Comparison of ENCODE assay signal across 18 cellular contexts in genomic region chr12:112176321-112177010, GRCh38. TPM values are rescaled to one million over a fixed set of nuclear protein-coding genes. Genes with fewer than 3 reads are reported as not detected.
DNase-seq lines count a peak whose midpoint lies in the region; ATAC-seq and TF ChIP-seq lines count a peak whose summit lies in the region.
"Had no signal": no experiment of that assay in that cellular context is flagged by ENCODE, and none has a peak within 500 bp of the region (broad histone marks: within the 10 kb centered on the region; RNA-seq: fewer than 3 reads in every experiment).

No MANE protein-coding gene starts in this region.

- H3K4me1 ChIP-seq in spleen = no peaks in the 10 kb centered on the region
- H3K4me1 ChIP-seq: BLaER1, Peyer's patch had no signal

- no peak for DNase-seq in activated CD4-positive, alpha-beta T cell treated with anti-CD3 and anti-CD28 coated beads, Interleukin-2, amount 10 ng/mL, durations not matched to agents 24 days and 14 days
- no peak for DNase-seq in activated CD4-positive, alpha-beta T cell treated with anti-CD3 and anti-CD28 coated beads, Interleukin-2, amount 10 ng/mL, durations not matched to agents 7 days and 5 days
- no peak for DNase-seq in activated naive CD8-positive, alpha-beta T cell treated with anti-CD3 and anti-CD28 coated beads, Interleukin-2, amount 10 ng/mL, durations not matched to agents 7 days and 5 days
- DNase-seq in mesenteric fat pad (ENCODE audit: low spot score) (peak; percentile 33), spleen (peak; percentile 54), NCI-H2029 treated with DMSO at 0.1 percent for 48 hours (lab: John Stamatoyannopoulos, UW) (no peak), GM10248 (ENCODE audit: extremely low spot score) (no peak)
- DNase-seq: COR-L47, DMS153, NCI-H1436, NCI-H2081, NCI-H524 had no signal

- H3K36me3 ChIP-seq in spleen = peaks cover 0 to 100% (median 78%) of the 10 kb centered on the region in 6 donors

- H3K27ac Mint-ChIP-seq in activated CD4-positive, alpha-beta T cell treated with anti-CD3 and anti-CD28 coated beads, Interleukin-2, amount 10 ng/mL, durations not matched to agents 24 days and 14 days = peak overlapping the region; percentile 29
- H3K27ac Mint-ChIP-seq in activated CD4-positive, alpha-beta T cell treated with anti-CD3 and anti-CD28 coated beads, Interleukin-2, amount 10 ng/mL, durations not matched to agents 7 days and 5 days = no peak overlapping the region
- peak overlapping the region; percentile 32 for H3K27ac Mint-ChIP-seq in activated naive CD8-positive, alpha-beta T cell treated with anti-CD3 and anti-CD28 coated beads, Interleukin-2, amount 10 ng/mL, durations not matched to agents 7 days and 5 days
- H3K27ac Mint-ChIP-seq: IgD-negative memory B cell had no signal

- 86 to 94% (median 90%) methylated on average over 11 of the region's 11 CpGs for WGBS in spleen, 5 donors

- no peak overlapping the region for H3K4me3 Mint-ChIP-seq in activated CD4-positive, alpha-beta T cell treated with anti-CD3 and anti-CD28 coated beads, Interleukin-2, amount 10 ng/mL, durations not matched to agents 24 days and 14 days
- H3K4me3 Mint-ChIP-seq in activated CD4-positive, alpha-beta T cell treated with anti-CD3 and anti-CD28 coated beads, Interleukin-2, amount 10 ng/mL, durations not matched to agents 7 days and 5 days = no peak overlapping the region
- H3K4me3 Mint-ChIP-seq in activated naive CD8-positive, alpha-beta T cell treated with anti-CD3 and anti-CD28 coated beads, Interleukin-2, amount 10 ng/mL, durations not matched to agents 7 days and 5 days = no peak overlapping the region
- H3K4me3 Mint-ChIP-seq: IgD-negative memory B cell had no signal

- no peak overlapping the region for H3K27ac ChIP-seq in spleen
- H3K27ac ChIP-seq: 22Rv1, BLaER1, Peyer's patch had no signal

- ATAC-seq in activated naive CD8-positive, alpha-beta T cell treated with anti-CD3 and anti-CD28 coated beads, Interleukin-2, amount 10 ng/mL, durations not matched to agents 7 days and 5 days (ENCODE audit: low read depth) = no peak
- ATAC-seq in GM18511 (IDR thresholded peaks at IDR 0.05; ENCODE audit: unreplicated experiment) = no peak
- ATAC-seq: GM12878 had no signal

- peaks cover 30% of the 10 kb centered on the region for H3K36me3 Mint-ChIP-seq in activated CD4-positive, alpha-beta T cell treated with anti-CD3 and anti-CD28 coated beads, Interleukin-2, amount 10 ng/mL, durations not matched to agents 24 days and 14 days (ENCODE audit: low read depth)
- peaks cover 20% of the 10 kb centered on the region for H3K36me3 Mint-ChIP-seq in activated CD4-positive, alpha-beta T cell treated with anti-CD3 and anti-CD28 coated beads, Interleukin-2, amount 10 ng/mL, durations not matched to agents 7 days and 5 days (ENCODE audit: low read depth)
- H3K36me3 Mint-ChIP-seq in activated naive CD8-positive, alpha-beta T cell treated with anti-CD3 and anti-CD28 coated beads, Interleukin-2, amount 10 ng/mL, durations not matched to agents 7 days and 5 days = peaks cover 15% of the 10 kb centered on the region

- no peak overlapping the region for H3K4me3 ChIP-seq in spleen
- H3K4me3 ChIP-seq: BLaER1, GM12878, Peyer's patch had no signal

- no peaks in the 10 kb centered on the region for H3K27me3 ChIP-seq in spleen (replicated peaks in 1 of 7)
- H3K27me3 ChIP-seq: BLaER1, Peyer's patch had no signal

- no peaks in the 10 kb centered on the region for H3K27me3 Mint-ChIP-seq in activated CD4-positive, alpha-beta T cell treated with anti-CD3 and anti-CD28 coated beads, Interleukin-2, amount 10 ng/mL, durations not matched to agents 24 days and 14 days
- H3K27me3 Mint-ChIP-seq in activated CD4-positive, alpha-beta T cell treated with anti-CD3 and anti-CD28 coated beads, Interleukin-2, amount 10 ng/mL, durations not matched to agents 7 days and 5 days = no peaks in the 10 kb centered on the region
- no peaks in the 10 kb centered on the region for H3K27me3 Mint-ChIP-seq in activated naive CD8-positive, alpha-beta T cell treated with anti-CD3 and anti-CD28 coated beads, Interleukin-2, amount 10 ng/mL, durations not matched to agents 7 days and 5 days
- H3K27me3 Mint-ChIP-seq: IgD-negative memory B cell had no signal

- POLR2A ChIA-PET in activated CD4-positive, alpha-beta T cell treated with anti-CD3 and anti-CD28 coated beads, Interleukin-2, amount 10 ng/mL, durations not matched to agents 7 days and 5 days (lab: Charles Lee) = no interaction called here
- POLR2A ChIA-PET in activated naive CD8-positive, alpha-beta T cell treated with anti-CD3 and anti-CD28 coated beads, Interleukin-2, amount 10 ng/mL, durations not matched to agents 7 days and 5 days (lab: Charles Lee) = no interaction called here
- POLR2A ChIA-PET in GM10248 (lab: Yijun Ruan, JAX) = no interaction called here

- CTCF ChIA-PET in activated CD4-positive, alpha-beta T cell treated with anti-CD3 and anti-CD28 coated beads, Interleukin-2, amount 10 ng/mL, durations not matched to agents 7 days and 5 days (lab: Charles Lee) = interaction anchor here (1.4 kb wide), 1 partner anchor 13 kb away, joined by 4 read pairs; no protein-coding TSS in a partner anchor
- CTCF ChIA-PET in GM10248 (lab: Yijun Ruan, JAX) = no interaction called here

- no peaks in the 10 kb centered on the region for H3K4me1 Mint-ChIP-seq in activated CD4-positive, alpha-beta T cell treated with anti-CD3 and anti-CD28 coated beads, Interleukin-2, amount 10 ng/mL, durations not matched to agents 24 days and 14 days
- no peaks in the 10 kb centered on the region for H3K4me1 Mint-ChIP-seq in activated CD4-positive, alpha-beta T cell treated with anti-CD3 and anti-CD28 coated beads, Interleukin-2, amount 10 ng/mL, durations not matched to agents 7 days and 5 days
- no peaks in the 10 kb centered on the region for H3K4me1 Mint-ChIP-seq in activated naive CD8-positive, alpha-beta T cell treated with anti-CD3 and anti-CD28 coated beads, Interleukin-2, amount 10 ng/mL, durations not matched to agents 7 days and 5 days

- H3K9me3 ChIP-seq in spleen = no peaks in the 10 kb centered on the region
- H3K9me3 ChIP-seq: BLaER1, Peyer's patch had no signal

- intact Hi-C loops in activated CD4-positive, alpha-beta T cell treated with anti-CD3 and anti-CD28 coated beads, Interleukin-2, amount 10 ng/mL, durations not matched to agents 24 days and 14 days (cut with micrococcal nuclease) = no loop called here
- intact Hi-C loops in spleen (cut with DNase I; ENCODE audit: low total_unique reads) = no loop called here

- TF ChIP-seq CTCF in spleen (IDR thresholded peaks at IDR 0.05 in 8 of 11, conservative IDR thresholded peaks at IDR 0.05 in 3 of 11) (no peak), GM10248 (IDR thresholded peaks at IDR 0.05; ENCODE audit: control extremely low read depth, extremely low read depth, low read depth, missing control alignments) (no peak)

- no peaks in the 10 kb centered on the region for H3K9me3 Mint-ChIP-seq in activated CD4-positive, alpha-beta T cell treated with anti-CD3 and anti-CD28 coated beads, Interleukin-2, amount 10 ng/mL, durations not matched to agents 24 days and 14 days
- no peaks in the 10 kb centered on the region for H3K9me3 Mint-ChIP-seq in activated CD4-positive, alpha-beta T cell treated with anti-CD3 and anti-CD28 coated beads, Interleukin-2, amount 10 ng/mL, durations not matched to agents 7 days and 5 days
- no peaks in the 10 kb centered on the region for H3K9me3 Mint-ChIP-seq in activated naive CD8-positive, alpha-beta T cell treated with anti-CD3 and anti-CD28 coated beads, Interleukin-2, amount 10 ng/mL, durations not matched to agents 7 days and 5 days
- H3K9me3 Mint-ChIP-seq: IgD-negative memory B cell had no signal

- no peak for TF ChIP-seq POLR2A in spleen (IDR thresholded peaks at IDR 0.05)

RNA-seq across cellular contexts. Expression of gene TRAFD1, which starts 51.1 kb away (rescaled TPM):
- 45.6 and 48.3 TPM in 2 replicates for total RNA-seq in activated CD4-positive, alpha-beta T cell treated with anti-CD3 and anti-CD28 coated beads, Interleukin-2, amount 10 ng/mL, durations not matched to agents 24 days and 14 days
- 10 to 100 TPM; 68.9 to 70.4 TPM for total RNA-seq in activated CD4-positive, alpha-beta T cell treated with anti-CD3 and anti-CD28 coated beads, Interleukin-2, amount 10 ng/mL, durations not matched to agents 7 days and 5 days
- total RNA-seq in activated naive CD8-positive, alpha-beta T cell treated with anti-CD3 and anti-CD28 coated beads, Interleukin-2, amount 10 ng/mL, durations not matched to agents 7 days and 5 days = 10 to 100 TPM; 69.7 to 70.3 TPM
- total RNA-seq in mesenteric fat pad (17.4 TPM), spleen (10 to 100 TPM; 47.3 to 63.4 (median 54.8) TPM)
- polyA plus RNA-seq in spleen = 10 to 100 TPM; 18.6 to 31.2 (median 19.2) TPM

Comparison
In these comparisons a context has a peak if more than half of its experiments do, and no peak if none do; other contexts are left out.
1. DNase-seq: peak in mesenteric fat pad (single experiment) and spleen (single experiment); none in activated CD4-positive, alpha-beta T cell treated with anti-CD3 and anti-CD28 coated beads, Interleukin-2, amount 10 ng/mL, durations not matched to agents 24 days and 14 days (single experiment), activated CD4-positive, alpha-beta T cell treated with anti-CD3 and anti-CD28 coated beads, Interleukin-2, amount 10 ng/mL, durations not matched to agents 7 days and 5 days (single experiment), activated naive CD8-positive, alpha-beta T cell treated with anti-CD3 and anti-CD28 coated beads, Interleukin-2, amount 10 ng/mL, durations not matched to agents 7 days and 5 days (single experiment), NCI-H2029 treated with DMSO at 0.1 percent for 48 hours (single experiment) and GM10248 (single experiment).